In genomic region chr12:95217377-95218163, GRCh38 we compare ENCODE assay signal across 1 cellular context.
TF ChIP-seq lines count a peak whose summit lies in the region.

Gene FGD6 (minus strand): TSS chr12:95217467. CDS start chr12:95217240, 227 bp downstream.
Gene VEZT (plus strand): TSS chr12:95217807. CDS start chr12:95217851, 44 bp downstream.

TF ChIP-seq in HepG2, 621 proteins besides CTCF, POLR2A, EP300 and RAD21 (continued from another document and continues in another):
- TF ChIP-seq THAP8 (CRISPR knock-in tag; IDR thresholded peaks at IDR 0.05; ENCODE audit: borderline replicate concordance) (no peak), ZBTB38 (CRISPR knock-in tag; IDR thresholded peaks at IDR 0.05) (no peak; the same call in 1 of the 2 replicates), ZNF704 (CRISPR knock-in tag; IDR thresholded peaks at IDR 0.05; ENCODE audit: borderline replicate concordance) (no peak; the same call in 1 of the 2 replicates), KDM4B (CRISPR knock-in tag; IDR thresholded peaks at IDR 0.05) (no peak), E2F2 (CRISPR knock-in tag; IDR thresholded peaks at IDR 0.05; ENCODE audit: borderline replicate concordance) (no peak), ZNF331 (CRISPR knock-in tag; IDR thresholded peaks at IDR 0.05) (peak; percentile 61; the same call in 1 of the 2 replicates), ISL2 (CRISPR knock-in tag; IDR thresholded peaks at IDR 0.05) (no peak; the same call in none of the 2 replicates), CCAR2 (optimal IDR thresholded peaks at IDR 0.05; ENCODE audit: low read depth, low read length) (no peak), CENPX (CRISPR knock-in tag; IDR thresholded peaks at IDR 0.05) (no peak), ZNF770 (CRISPR knock-in tag; IDR thresholded peaks at IDR 0.05) (peak; percentile 75), ZNF589 (CRISPR knock-in tag; conservative IDR thresholded peaks at IDR 0.05) (no peak; the same call in 1 of the 2 replicates), ZNF7 (CRISPR knock-in tag; IDR thresholded peaks at IDR 0.05) (no peak), FOSL2 (CRISPR knock-in tag; IDR thresholded peaks at IDR 0.05) (peak; percentile 58), SSRP1 (CRISPR knock-in tag; IDR thresholded peaks at IDR 0.05) (no peak), ZNF362 (CRISPR knock-in tag; IDR thresholded peaks at IDR 0.05; ENCODE audit: borderline replicate concordance) (no peak; the same call in 1 of the 2 replicates), SOX13 (IDR thresholded peaks at IDR 0.05) (no peak), SOX13 (CRISPR knock-in tag; conservative IDR thresholded peaks at IDR 0.05 in 1 of 2, IDR thresholded peaks at IDR 0.05 in 1 of 2) (peak in 1 of 2 experiments; percentile 44; a peak in 1 of 4 replicates), PITX1 (CRISPR knock-in tag; IDR thresholded peaks at IDR 0.05) (peak; percentile 28; the same call in 1 of the 2 replicates), ETV6 (CRISPR knock-in tag; conservative IDR thresholded peaks at IDR 0.05) (no peak), HNF4G (IDR thresholded peaks at IDR 0.05; ENCODE audit: borderline replicate concordance, low read depth, low read length) (no peak), HNF4G (CRISPR knock-in tag; IDR thresholded peaks at IDR 0.05; ENCODE audit: borderline replicate concordance, low read depth) (no peak), ZNF296 (CRISPR knock-in tag; conservative IDR thresholded peaks at IDR 0.05) (0 out of 2 replicates have a peak, but pooled peaks have one; percentile 32), ZFP82 (CRISPR knock-in tag; IDR thresholded peaks at IDR 0.05; ENCODE audit: borderline replicate concordance) (peak; percentile 17; the same call in 1 of the 2 replicates), ZNF660 (CRISPR knock-in tag; IDR thresholded peaks at IDR 0.05; ENCODE audit: borderline replicate concordance, low read depth) (no peak), NCOA2 (CRISPR knock-in tag; IDR thresholded peaks at IDR 0.05) (peak; percentile 27; the same call in 1 of the 2 replicates), STAT5B (CRISPR knock-in tag; IDR thresholded peaks at IDR 0.05) (no peak), MNT (IDR thresholded peaks at IDR 0.05) (peak; percentile 52), SATB2 (CRISPR knock-in tag; IDR thresholded peaks at IDR 0.05) (no peak), HOMEZ (CRISPR knock-in tag; IDR thresholded peaks at IDR 0.05; ENCODE audit: low read depth) (no peak), TIGD3 (CRISPR knock-in tag; IDR thresholded peaks at IDR 0.05; ENCODE audit: borderline replicate concordance) (no peak), REXO4 (CRISPR knock-in tag; IDR thresholded peaks at IDR 0.05; ENCODE audit: borderline replicate concordance) (no peak), TAF15 (IDR thresholded peaks at IDR 0.05; ENCODE audit: low read depth, low read length, poor library complexity, severe bottlenecking) (no peak), NCOA1 (CRISPR knock-in tag; IDR thresholded peaks at IDR 0.05) (peak; percentile 52; the same call in 1 of the 2 replicates), ZNF335 (CRISPR knock-in tag; IDR thresholded peaks at IDR 0.05) (peak; percentile 75; the same call in 1 of the 2 replicates), KIAA2018 (CRISPR knock-in tag; IDR thresholded peaks at IDR 0.05; ENCODE audit: borderline replicate concordance) (0 out of 2 replicates have a peak, but pooled peaks have one; percentile 29), CC2D1A (CRISPR knock-in tag; IDR thresholded peaks at IDR 0.05) (no peak), HMGXB4 (CRISPR knock-in tag; IDR thresholded peaks at IDR 0.05; ENCODE audit: borderline replicate concordance in 1 of 2, low read depth in 1 of 2) (peak in 1 of 2 experiments; percentile 87; a peak in 3 of 4 replicates), SRF (IDR thresholded peaks at IDR 0.05; ENCODE audit: low read depth, low read length) (peak; percentile 92)
